In the genomic region with DNA sequence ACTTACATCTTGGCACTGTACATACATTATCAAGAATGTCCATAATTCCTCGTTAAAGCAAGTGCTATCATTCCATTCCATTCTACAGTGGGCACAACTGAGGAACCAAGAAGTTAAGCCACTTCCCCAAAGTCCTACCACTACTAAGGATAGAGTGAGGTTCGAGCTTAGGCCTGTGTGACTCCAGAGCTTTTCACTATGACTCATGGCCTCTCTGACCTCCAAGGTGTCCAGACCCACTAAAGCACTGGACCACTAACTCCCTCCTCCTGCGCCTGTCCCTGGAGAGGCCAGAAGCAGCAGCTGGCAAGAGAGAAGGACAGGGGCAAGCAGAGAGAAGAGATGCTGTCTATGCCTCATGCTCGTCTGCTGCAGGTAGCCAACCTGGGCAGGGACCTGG, we compare ENCODE assay signal across 23 cellular contexts.
"Had no signal": no experiment of that assay in that cellular context is flagged by ENCODE, and none has a peak within 500 bp of the region (broad histone marks: within the 10 kb centered on the region; RNA-seq: fewer than 3 reads in every experiment).

No MANE protein-coding gene starts in this region.

- H3K4me3 Mint-ChIP-seq: activated CD8-positive, alpha-beta memory T cell treated with anti-CD3 and anti-CD28 coated beads, Interleukin-2, amount 10 ng/mL, durations not matched to agents 7 days and 5 days; activated naive CD4-positive, alpha-beta T cell treated with anti-CD3 and anti-CD28 coated beads for 36 hours; brain; nephron had no signal

- H3K4me3 ChIP-seq: tibial artery, uterus had no signal

- DNase-seq: activated CD4-positive, alpha-beta T cell treated with anti-CD3 and anti-CD28 coated beads, Interleukin-2, amount 50 U/mL, for 4 hours; activated naive CD4-positive, alpha-beta T cell treated with anti-CD3 and anti-CD28 coated beads for 36 hours; activated T-cell treated with anti-CD3 and anti-CD28 coated beads, Interleukin-2, amount 50 U/mL, for 1 hour; anterior cingulate cortex; caudate nucleus; left cardiac atrium; mesendoderm; nucleus accumbens; retina; stimulated activated CD4-positive, alpha-beta T cell treated with anti-CD3 and anti-CD28 coated beads, Interleukin-12 subunit alpha, Interleukin-12 subunit beta, amount 100 ng/mL, for 4 hours; stimulated activated CD4-positive, alpha-beta T cell treated with anti-CD3 and anti-CD28 coated beads, Interleukin-1b, Interleukin-23, amount 100 ng/mL, for 48 hours; stimulated activated CD8-positive, alpha-beta memory T cell treated with anti-CD3 and anti-CD28 coated beads, Interleukin-4, amount 100 ng/mL, for 48 hours; stimulated activated naive CD4-positive, alpha-beta T cell; substantia nigra; T-helper 1 cell; T-helper 9 cell; uterus; WERI-Rb-1 had no signal

- H3K27ac Mint-ChIP-seq: activated CD8-positive, alpha-beta memory T cell treated with anti-CD3 and anti-CD28 coated beads, Interleukin-2, amount 10 ng/mL, durations not matched to agents 7 days and 5 days; activated naive CD4-positive, alpha-beta T cell treated with anti-CD3 and anti-CD28 coated beads for 36 hours; activated T-helper 2 cell treated with anti-CD3 and anti-CD28 coated beads, Interferon-gamma antibody, Interleukin-2, Interleukin-4, amounts not matched to agents 10 μg/mL and 5 μg/mL and 100 μg/mL, durations not matched to agents 14 hours and 24 hours and 36 hours; nephron had no signal

- H3K4me1 ChIP-seq: uterus had no signal

- H3K9me3 Mint-ChIP-seq: activated naive CD4-positive, alpha-beta T cell treated with anti-CD3 and anti-CD28 coated beads for 36 hours; activated T-helper 2 cell treated with anti-CD3 and anti-CD28 coated beads, Interferon-gamma antibody, Interleukin-2, Interleukin-4, amounts not matched to agents 10 μg/mL and 5 μg/mL and 100 μg/mL, durations not matched to agents 14 hours and 24 hours and 36 hours; brain; nephron had no signal

- H3K4me1 Mint-ChIP-seq: activated CD8-positive, alpha-beta memory T cell treated with anti-CD3 and anti-CD28 coated beads, Interleukin-2, amount 10 ng/mL, durations not matched to agents 7 days and 5 days had no signal

- H3K9me3 ChIP-seq: tibial artery, uterus had no signal

- H3K36me3 Mint-ChIP-seq: activated CD8-positive, alpha-beta memory T cell treated with anti-CD3 and anti-CD28 coated beads, Interleukin-2, amount 10 ng/mL, durations not matched to agents 7 days and 5 days; brain had no signal

- ATAC-seq: activated CD8-positive, alpha-beta memory T cell treated with anti-CD3 and anti-CD28 coated beads, Interleukin-2, amount 10 ng/mL, durations not matched to agents 7 days and 5 days had no signal

- H3K36me3 ChIP-seq: tibial artery, uterus, WERI-Rb-1 had no signal

- H3K27ac ChIP-seq: tibial artery, uterus, WERI-Rb-1 had no signal

- H3K27me3 Mint-ChIP-seq: brain had no signal

- H3K27me3 ChIP-seq: tibial artery, uterus had no signal
